Comparison of ENCODE assay signal across 13 cellular contexts in genomic region chr9:89523948-89524347, GRCh38. TPM values are rescaled to one million over a fixed set of nuclear protein-coding genes. Genes with fewer than 3 reads are reported as not detected.
DNase-seq lines count a peak whose midpoint lies in the region; ATAC-seq and TF ChIP-seq lines count a peak whose summit lies in the region.
"Had no signal": no experiment of that assay in that cellular context is flagged by ENCODE, and none has a peak within 500 bp of the region (broad histone marks: within the 10 kb centered on the region; RNA-seq: fewer than 3 reads in every experiment).

No MANE protein-coding gene starts in this region.

- intact Hi-C loops in sciatic nerve (cut with DNase I): no loop called here

- in situ Hi-C loops in HAP-1 (cut with MboI; ENCODE audit: low sequenced_read_pairs): no loop called here

- no peaks in the 10 kb centered on the region for H3K36me3 ChIP-seq in Peyer's patch
- no peaks in the 10 kb centered on the region for H3K36me3 ChIP-seq in HAP-1 (replicated peaks)
- H3K36me3 ChIP-seq: prostate gland had no signal

- TF ChIP-seq POLR2A in Peyer's patch (IDR thresholded peaks at IDR 0.05): no peak

- peak; percentile 62 for DNase-seq in GM12865 (ENCODE audit: low read depth)
- DNase-seq in Peyer's patch: peak in 2 of 3 donors; percentile 59 to 67
- peak; percentile 22 for DNase-seq in activated T-helper 9 cell treated with anti-CD3 and anti-CD28 coated beads, Interleukin-2, amount 50 U/mL, for 16 hours (ENCODE audit: low read depth)
- DNase-seq in sciatic nerve (ENCODE audit: low spot score): peak; percentile 34
- no peak for DNase-seq in HAP-1 (ENCODE audit: low spot score in 2 of 2)
- no peak for DNase-seq in pons (ENCODE audit: low spot score)
- DNase-seq: body of pancreas, NCI-H510A, T1000 had no signal

- peak overlapping the region; percentile 68 to 89 (median 80) for H3K27ac ChIP-seq in Peyer's patch
- H3K27ac ChIP-seq: body of pancreas, prostate gland had no signal

- TF ChIP-seq CTCF in GM12865 (IDR thresholded peaks at IDR 0.05; ENCODE audit: insufficient read depth, low read depth, low read length, missing control alignments) (no peak), Peyer's patch (IDR thresholded peaks at IDR 0.05) (no peak)

- no peaks in the 10 kb centered on the region for H3K27me3 ChIP-seq in Peyer's patch
- no peaks in the 10 kb centered on the region for H3K27me3 ChIP-seq in HAP-1 (ENCODE audit: low read depth)
- H3K27me3 ChIP-seq: body of pancreas had no signal

- H3K4me3 ChIP-seq in GM12865 (ENCODE audit: low read depth, low read length): no peak overlapping the region
- H3K4me3 ChIP-seq in Peyer's patch: no peak overlapping the region
- no peak overlapping the region for H3K4me3 ChIP-seq in HAP-1
- H3K4me3 ChIP-seq: body of pancreas, prostate gland had no signal

- H3K4me1 ChIP-seq in Peyer's patch: peaks cover 0 to 32% (median 14%) of the 10 kb centered on the region in 4 donors
- no peaks in the 10 kb centered on the region for H3K4me1 ChIP-seq in HAP-1
- H3K4me1 ChIP-seq: prostate gland had no signal

- H3K9me3 ChIP-seq in Peyer's patch (no peaks in the 10 kb centered on the region), HAP-1 (no peaks in the 10 kb centered on the region)
- H3K9me3 ChIP-seq: body of pancreas, prostate gland had no signal

- no peak for ATAC-seq in sciatic nerve
- no peak for ATAC-seq in HG03108 (IDR thresholded peaks at IDR 0.05; ENCODE audit: unreplicated experiment)
- ATAC-seq in HG02763 (IDR thresholded peaks at IDR 0.05; ENCODE audit: unreplicated experiment): no peak
- ATAC-seq: body of pancreas, left lobe of liver had no signal

RNA-seq across cellular contexts. Expression of gene SEMA4D, which starts 26.0 kb away (rescaled TPM):
- 100 to 1,000 TPM in 1 of 4 donors, 10 to 100 TPM in 3; 24.3 to 124 (median 30.0) TPM for total RNA-seq in Peyer's patch
- 35.8 TPM for total RNA-seq in sciatic nerve

Comparison
In these comparisons a context has a peak if more than half of its experiments do, and no peak if none do; other contexts are left out.
1. DNase-seq: peak in GM12865 (single experiment), Peyer's patch (2 of 3), activated T-helper 9 cell treated with anti-CD3 and anti-CD28 coated beads, Interleukin-2, amount 50 U/mL, for 16 hours (single experiment) and sciatic nerve (single experiment); none in HAP-1 (0 of 2) and pons (single experiment).